ENCODE assay signal across 14 cellular contexts in genomic region chr1:26861286-26861701, GRCh38. TPM values are rescaled to one million over a fixed set of nuclear protein-coding genes. Genes with fewer than 3 reads are reported as not detected.
DNase-seq lines count a peak whose midpoint lies in the region; ATAC-seq and TF ChIP-seq lines count a peak whose summit lies in the region.
"Had no signal": no experiment of that assay in that cellular context is flagged by ENCODE, and none has a peak within 500 bp of the region (broad histone marks: within the 10 kb centered on the region; RNA-seq: fewer than 3 reads in every experiment).

No MANE protein-coding gene starts in this region.

- H3K27ac ChIP-seq in SK-N-SH (ENCODE audit: low read depth in 2 of 2, low read length in 1 of 2) (no peak overlapping the region), upper lobe of left lung (peak overlapping the region in 3 of 4 donors; percentile 8 to 99 (median 67))
- H3K27ac ChIP-seq: esophagus muscularis mucosa, testis had no signal

- H4K20me1 ChIP-seq in SK-N-SH (ENCODE audit: insufficient read depth), result no peaks in the 10 kb centered on the region

- no peak for TF ChIP-seq POLR2A in upper lobe of left lung (IDR thresholded peaks at IDR 0.05)

- H3K27me3 ChIP-seq in SK-N-SH (ENCODE audit: insufficient read depth) (no peaks in the 10 kb centered on the region), upper lobe of left lung (no peaks in the 10 kb centered on the region)
- H3K27me3 ChIP-seq: esophagus muscularis mucosa, testis had no signal

- TF ChIP-seq EP300 in SK-N-SH (IDR thresholded peaks at IDR 0.05; ENCODE audit: borderline replicate concordance in 1 of 2, low read depth in 1 of 2, low read length in 1 of 2), result no peak
- no peak for TF ChIP-seq EP300 in upper lobe of left lung (IDR thresholded peaks at IDR 0.05)

- no peak for TF ChIP-seq RAD21 in SK-N-SH (IDR thresholded peaks at IDR 0.05; ENCODE audit: low read length)

- POLR2A ChIA-PET in SK-N-SH (lab: Yijun Ruan, JAX), result no interaction called here

- H3K4me3 ChIP-seq in SK-N-SH (ENCODE audit: low read depth in 2 of 2, low read length in 1 of 2) (no peak overlapping the region), fibroblast of mammary gland (ENCODE audit: control insufficient read depth, low read depth, low read length) (no peak overlapping the region), upper lobe of left lung (no peak overlapping the region)
- H3K4me3 ChIP-seq: esophagus muscularis mucosa, HAP-1, mucosa of descending colon, testis had no signal

- CTCF ChIA-PET in SK-N-SH (lab: Yijun Ruan, JAX), result interaction anchor here (1.5 kb wide), 1 partner anchor 8 kb away, joined by 5 read pairs; no protein-coding TSS in a partner anchor

- H3K9me3 ChIP-seq in SK-N-SH (no peaks in the 10 kb centered on the region), upper lobe of left lung (no peaks in the 10 kb centered on the region)
- H3K9me3 ChIP-seq: esophagus muscularis mucosa, HAP-1, mucosa of descending colon, testis had no signal

- no peak overlapping the region for H3K9ac ChIP-seq in SK-N-SH

- H2AFZ ChIP-seq in SK-N-SH (ENCODE audit: low read depth), result no peak overlapping the region

- no peak overlapping the region for H3K4me2 ChIP-seq in SK-N-SH

- no peaks in the 10 kb centered on the region for H3K9me2 ChIP-seq in SK-N-SH

- peaks cover 6 to 7% of the 10 kb centered on the region in 2 experiments; a peak in 2 of 4 replicates for H3K4me1 ChIP-seq in SK-N-SH (ENCODE audit: control insufficient read depth in 1 of 2, insufficient read depth in 2 of 2, low read depth in 1 of 2, low read length in 1 of 2)
- H3K4me1 ChIP-seq in upper lobe of left lung, result peaks cover 15 to 26% (median 17%) of the 10 kb centered on the region in 4 donors

- DNase-seq in SKM-1 treated with dmso at 0.1 percent for 144 hours (lab: John Stamatoyannopoulos, UW; ENCODE audit: unreplicated experiment) (peak; percentile 1), SKM-1 (lab: John Stamatoyannopoulos, UW; ENCODE audit: unreplicated experiment) (no peak), SK-N-SH (no peak), fibroblast of mammary gland (ENCODE audit: low read depth) (peak; percentile 47), upper lobe of left lung (no peak), omental fat pad (ENCODE audit: low spot score) (no peak), activated T-cell treated with anti-CD3 and anti-CD28 coated beads for 4 hours (no peak)
- no peak for DNase-seq in activated CD8-positive, alpha-beta memory T cell treated with anti-CD3 and anti-CD28 coated beads, Interleukin-2, amount 50 U/mL, for 4 hours
- DNase-seq: activated naive CD8-positive, alpha-beta T cell treated with anti-CD3 and anti-CD28 coated beads for 36 hours; NCI-H748 treated with DMSO at 0.1 percent for 48 hours; testis had no signal

- H3K36me3 ChIP-seq in SK-N-SH (replicated peaks in 1 of 2; ENCODE audit: control insufficient read depth in 1 of 2, insufficient read depth in 2 of 2, low read length in 1 of 2) (peaks cover 0 to 2% of the 10 kb centered on the region in 2 experiments), upper lobe of left lung (peaks cover 0 to 19% (median 5%) of the 10 kb centered on the region in 4 donors)
- H3K36me3 ChIP-seq: HAP-1 had no signal

- H3F3A ChIP-seq in SK-N-SH (replicated peaks; ENCODE audit: insufficient read depth), result peaks cover 13% of the 10 kb centered on the region

- TF ChIP-seq CTCF in SK-N-SH (IDR thresholded peaks at IDR 0.05) (peak; percentile 44), fibroblast of mammary gland (conservative IDR thresholded peaks at IDR 0.05; ENCODE audit: control insufficient read depth, insufficient read depth, low read depth, low read length) (peak; percentile 39), upper lobe of left lung (IDR thresholded peaks at IDR 0.05) (no peak), omental fat pad (IDR thresholded peaks at IDR 0.05) (no peak)

- ATAC-seq in upper lobe of left lung (ENCODE audit: low FRiP score in 2 of 2), result no peak
- no peak for ATAC-seq in omental fat pad (ENCODE audit: low FRiP score)
- ATAC-seq: mucosa of descending colon had no signal

- H3K79me2 ChIP-seq in SK-N-SH (ENCODE audit: insufficient read depth), result no peaks in the 10 kb centered on the region

- WGBS in SK-N-SH (ENCODE audit: low lambda C conversion rate), result 70% methylated on average over 5 of the region's 5 CpGs
- 62 to 72% methylated on average over 5 of the region's 5 CpGs for WGBS in upper lobe of left lung, 2 donors

TF ChIP-seq in SK-N-SH, 30 proteins besides CTCF, POLR2A, EP300 and RAD21 (continues in another document):
- TF ChIP-seq YY1 (IDR thresholded peaks at IDR 0.05; ENCODE audit: low read depth) (no peak), REST (IDR thresholded peaks at IDR 0.05; ENCODE audit: low read depth, low read length) (no peak), PBX3 (IDR thresholded peaks at IDR 0.05) (no peak), CHD2 (IDR thresholded peaks at IDR 0.05; ENCODE audit: low read length, partially characterized antibody) (no peak)

RNA-seq across cellular contexts. Expression of gene SFN, which starts 1.7 kb away (rescaled TPM):
- 0.18 and 0.23 TPM in 2 replicates for polyA plus RNA-seq in SK-N-SH (2012; rRNA removed)
- 0.03 and 0.06 TPM in 2 replicates for polyA plus RNA-seq in SK-N-SH (2012; cell fraction: cytosol; rRNA removed)
- polyA plus RNA-seq in SK-N-SH (2012; cell fraction: nucleus; rRNA removed), result 1.1 and 1.3 TPM in 2 replicates
- total RNA-seq in upper lobe of left lung (100 to 1,000 TPM in 2 of 6 donors, 10 to 100 TPM in 4; 21.0 to 129 (median 70.1) TPM), omental fat pad (1 to 10 TPM in 2 of 4 donors, under 1 TPM in 1, not detected in 1; 0.38 to 4.9 (median 1.9) TPM)

RNA-seq across cellular contexts. Expression of gene GPN2, which starts 28.8 kb away (rescaled TPM):
- polyA plus RNA-seq in SK-N-SH (2012; rRNA removed), result 20.6 and 24.0 TPM in 2 replicates
- 12.4 and 12.8 TPM in 2 replicates for polyA plus RNA-seq in SK-N-SH (2012; cell fraction: cytosol; rRNA removed)
- 52.1 and 56.1 TPM in 2 replicates for polyA plus RNA-seq in SK-N-SH (2012; cell fraction: nucleus; rRNA removed)
- total RNA-seq in upper lobe of left lung (10 to 100 TPM; 10.1 to 29.6 (median 18.5) TPM), omental fat pad (10 to 100 TPM in 3 of 4 donors, 1 to 10 TPM in 1; 9.4 to 18.0 (median 11.0) TPM)

RNA-seq across cellular contexts. Expression of gene ZDHHC18, which starts 34.8 kb away (rescaled TPM):
- 33.0 and 35.3 TPM in 2 replicates for polyA plus RNA-seq in SK-N-SH (2012; rRNA removed)
- 16.3 and 25.5 TPM in 2 replicates for polyA plus RNA-seq in SK-N-SH (2012; cell fraction: cytosol; rRNA removed)
- 54.3 and 58.6 TPM in 2 replicates for polyA plus RNA-seq in SK-N-SH (2012; cell fraction: nucleus; rRNA removed)
- total RNA-seq in upper lobe of left lung (10 to 100 TPM; 18.9 to 35.9 (median 24.9) TPM), omental fat pad (10 to 100 TPM; 27.4 to 81.1 (median 33.5) TPM)

RNA-seq across cellular contexts. Expression of gene GPATCH3, which starts 39.0 kb away (rescaled TPM):
- 9.1 and 11.1 TPM in 2 replicates for polyA plus RNA-seq in SK-N-SH (2012; rRNA removed)
- 6.8 and 7.1 TPM in 2 replicates for polyA plus RNA-seq in SK-N-SH (2012; cell fraction: cytosol; rRNA removed)
- polyA plus RNA-seq in SK-N-SH (2012; cell fraction: nucleus; rRNA removed), result 19.0 and 21.5 TPM in 2 replicates
- total RNA-seq in upper lobe of left lung, result 10 to 100 TPM in 4 of 6 donors, 1 to 10 TPM in 2; 9.4 to 20.8 (median 14.9) TPM
- total RNA-seq in omental fat pad, result 10 to 100 TPM in 2 of 4 donors, 1 to 10 TPM in 2; 5.4 to 13.6 (median 10.6) TPM

RNA-seq across cellular contexts. Expression of gene NR0B2, which starts 52.5 kb away (rescaled TPM):
- not detected in 2 replicates for polyA plus RNA-seq in SK-N-SH (2012; rRNA removed)
- 0.03 TPM in 1 of 2 replicates, not detected in the other for polyA plus RNA-seq in SK-N-SH (2012; cell fraction: cytosol; rRNA removed)
- polyA plus RNA-seq in SK-N-SH (2012; cell fraction: nucleus; rRNA removed), result 0.06 and 0.09 TPM in 2 replicates
- 1 to 10 TPM in 4 of 6 donors, under 1 TPM in 1, not detected in 1; 0.89 to 8.8 (median 2.4) TPM for total RNA-seq in upper lobe of left lung
- total RNA-seq in omental fat pad, result not detected
- total RNA-seq: activated naive CD8-positive, alpha-beta T cell treated with anti-CD3 and anti-CD28 coated beads for 36 hours; esophagus muscularis mucosa had no signal

Comparison
In these comparisons a context has a peak if more than half of its experiments do, and no peak if none do; other contexts are left out.
1. DNase-seq: peak in SKM-1 treated with dmso at 0.1 percent for 144 hours (single experiment) and fibroblast of mammary gland (single experiment); none in SKM-1 (single experiment), SK-N-SH (single experiment), upper lobe of left lung (0 of 2), omental fat pad (single experiment), activated T-cell treated with anti-CD3 and anti-CD28 coated beads for 4 hours (single experiment) and activated CD8-positive, alpha-beta memory T cell treated with anti-CD3 and anti-CD28 coated beads, Interleukin-2, amount 50 U/mL, for 4 hours (single experiment).
2. H3K27ac ChIP-seq: peak in upper lobe of left lung (3 of 4); none in SK-N-SH (0 of 2).
3. CTCF ChIP-seq: peak in SK-N-SH (single experiment) and fibroblast of mammary gland (single experiment); none in upper lobe of left lung (0 of 6) and omental fat pad (0 of 3).